ENCODE assay signal across 8 cellular contexts in genomic region chr13:114043421-114044053, GRCh38.
DNase-seq lines count a peak whose midpoint lies in the region; ATAC-seq and TF ChIP-seq lines count a peak whose summit lies in the region.

No MANE protein-coding gene starts in this region.

- intact Hi-C loops in dorsolateral prefrontal cortex (cut with DNase I) = loop anchor here in 1 of 2 donors (2.0 kb wide), 1 partner anchor 21 kb away; no protein-coding TSS in a partner anchor

- H3K27me3 ChIP-seq in dorsolateral prefrontal cortex (no peaks in the 10 kb centered on the region), neural cell (ENCODE audit: insufficient read depth, low read depth, low read length) (no peaks in the 10 kb centered on the region)

- no peaks in the 10 kb centered on the region for H3K79me2 ChIP-seq in neural cell (replicated peaks; ENCODE audit: insufficient read depth, low read length)

- no peaks in the 10 kb centered on the region for H3K27me3 Mint-ChIP-seq in activated naive CD4-positive, alpha-beta T cell treated with anti-CD3 and anti-CD28 coated beads, Interleukin-2, amount 50 U/mL, for 24 hours
- no peaks in the 10 kb centered on the region for H3K27me3 Mint-ChIP-seq in activated naive CD4-positive, alpha-beta T cell treated with anti-CD3 and anti-CD28 coated beads, Interleukin-2, amount 10 ng/mL, durations not matched to agents 7 days and 5 days

- TF ChIP-seq EP300 in neural cell (conservative IDR thresholded peaks at IDR 0.05; ENCODE audit: poor library complexity, severe bottlenecking) = no peak

- DNase-seq in activated naive CD4-positive, alpha-beta T cell treated with anti-CD3 and anti-CD28 coated beads, Interleukin-2, amount 10 ng/mL, durations not matched to agents 7 days and 5 days = no peak
- peak; percentile 98 for DNase-seq in NCI-H82 (lab: John Stamatoyannopoulos, UW)
- DNase-seq in dorsolateral prefrontal cortex = peak in 1 of 10 donors; percentile 30
- DNase-seq in activated CD4-positive, alpha-beta T cell treated with anti-CD3 and anti-CD28 coated beads, Interleukin-2, amount 50 U/mL, for 1 hour = no peak
- no peak for DNase-seq in NCI-H345 treated with DMSO at 0.1 percent for 48 hours (lab: John Stamatoyannopoulos, UW; ENCODE audit: unreplicated experiment)

- H3K27ac Mint-ChIP-seq in activated naive CD4-positive, alpha-beta T cell treated with anti-CD3 and anti-CD28 coated beads, Interleukin-2, amount 50 U/mL, for 24 hours = peak overlapping the region; percentile 94
- no peak overlapping the region for H3K27ac Mint-ChIP-seq in activated naive CD4-positive, alpha-beta T cell treated with anti-CD3 and anti-CD28 coated beads, Interleukin-2, amount 10 ng/mL, durations not matched to agents 7 days and 5 days

- no peak overlapping the region for H3K4me3 Mint-ChIP-seq in activated naive CD4-positive, alpha-beta T cell treated with anti-CD3 and anti-CD28 coated beads, Interleukin-2, amount 50 U/mL, for 24 hours
- H3K4me3 Mint-ChIP-seq in activated naive CD4-positive, alpha-beta T cell treated with anti-CD3 and anti-CD28 coated beads, Interleukin-2, amount 10 ng/mL, durations not matched to agents 7 days and 5 days = no peak overlapping the region

- peaks cover 4% of the 10 kb centered on the region for H3K36me3 Mint-ChIP-seq in activated naive CD4-positive, alpha-beta T cell treated with anti-CD3 and anti-CD28 coated beads, Interleukin-2, amount 50 U/mL, for 24 hours
- H3K36me3 Mint-ChIP-seq in activated naive CD4-positive, alpha-beta T cell treated with anti-CD3 and anti-CD28 coated beads, Interleukin-2, amount 10 ng/mL, durations not matched to agents 7 days and 5 days = peaks cover 63% of the 10 kb centered on the region

- H3K9me3 ChIP-seq in neural cell (ENCODE audit: low read length) = peaks cover 8% of the 10 kb centered on the region

- no peak for TF ChIP-seq RAD21 in neural cell (conservative IDR thresholded peaks at IDR 0.05)

- H3K9me3 Mint-ChIP-seq in activated naive CD4-positive, alpha-beta T cell treated with anti-CD3 and anti-CD28 coated beads, Interleukin-2, amount 50 U/mL, for 24 hours = no peaks in the 10 kb centered on the region
- peaks cover 3% of the 10 kb centered on the region for H3K9me3 Mint-ChIP-seq in activated naive CD4-positive, alpha-beta T cell treated with anti-CD3 and anti-CD28 coated beads, Interleukin-2, amount 10 ng/mL, durations not matched to agents 7 days and 5 days

- no peaks in the 10 kb centered on the region for H3F3A ChIP-seq in neural cell (ENCODE audit: insufficient read depth, low read length, poor library complexity, severe bottlenecking)

- no peaks in the 10 kb centered on the region for H3K36me3 ChIP-seq in neural cell (ENCODE audit: insufficient read depth, low read length)

- ATAC-seq in GM18858 (IDR thresholded peaks at IDR 0.05; ENCODE audit: unreplicated experiment) = no peak

- H3K27ac ChIP-seq in dorsolateral prefrontal cortex (peak overlapping the region in 43 of 59 donors; percentile 5 to 80 (median 53)), neural cell (ENCODE audit: low read length) (no peak overlapping the region)

- H3K9ac ChIP-seq in neural cell (ENCODE audit: low read length) = peak overlapping the region; percentile 20

- CTCF ChIA-PET in activated naive CD4-positive, alpha-beta T cell treated with anti-CD3 and anti-CD28 coated beads, Interleukin-2, amount 10 ng/mL, durations not matched to agents 7 days and 5 days (lab: Charles Lee) = no interaction called here

- no peaks in the 10 kb centered on the region for H3K9me2 ChIP-seq in neural cell (ENCODE audit: insufficient read depth, low read length)

- H3K4me1 Mint-ChIP-seq in activated naive CD4-positive, alpha-beta T cell treated with anti-CD3 and anti-CD28 coated beads, Interleukin-2, amount 50 U/mL, for 24 hours = peaks cover 43% of the 10 kb centered on the region
- H3K4me1 Mint-ChIP-seq in activated naive CD4-positive, alpha-beta T cell treated with anti-CD3 and anti-CD28 coated beads, Interleukin-2, amount 10 ng/mL, durations not matched to agents 7 days and 5 days = peaks cover 38% of the 10 kb centered on the region

- H3K4me3 ChIP-seq in dorsolateral prefrontal cortex = peak overlapping the region in 1 of 59 donors; percentile 38
- H3K4me3 ChIP-seq in neural cell (ENCODE audit: low read length) = peak overlapping the region; percentile 27

- TF ChIP-seq CTCF in dorsolateral prefrontal cortex (IDR thresholded peaks at IDR 0.05 in 54 of 56, conservative IDR thresholded peaks at IDR 0.05 in 2 of 56; ENCODE audit: low read depth in 1 of 56, partially characterized antibody in 56 of 56) = no peak
- no peak for TF ChIP-seq CTCF in neural cell (IDR thresholded peaks at IDR 0.05; ENCODE audit: poor library complexity, severe bottlenecking)

- no peak overlapping the region for H3K4me2 ChIP-seq in neural cell (ENCODE audit: low read length)

- H4K20me1 ChIP-seq in neural cell (ENCODE audit: insufficient read depth) = no peaks in the 10 kb centered on the region

- no peak overlapping the region for H2AFZ ChIP-seq in neural cell (ENCODE audit: low read depth, low read length)

TF ChIP-seq in neural cell, 6 proteins besides CTCF, POLR2A, EP300 and RAD21:
- TF ChIP-seq POLR2AphosphoS5 (IDR thresholded peaks at IDR 0.05) = no peak
- no peak for TF ChIP-seq EZH2 (IDR thresholded peaks at IDR 0.05; ENCODE audit: borderline replicate concordance, insufficient read depth, low read length, poor library complexity, severe bottlenecking)
- TF ChIP-seq MXI1 (conservative IDR thresholded peaks at IDR 0.05; ENCODE audit: poor library complexity, severe bottlenecking) = no peak
- TF ChIP-seq SMC3 (conservative IDR thresholded peaks at IDR 0.05; ENCODE audit: poor library complexity) = no peak
- no peak for TF ChIP-seq TAF1 (IDR thresholded peaks at IDR 0.05; ENCODE audit: low read depth)
- no peak for TF ChIP-seq REST (IDR thresholded peaks at IDR 0.05; ENCODE audit: borderline replicate concordance)
TF ChIP-seq in neural cell: peak in this region for 0.
